Comparison of ENCODE assay signal across 9 cellular contexts in the genomic region with DNA sequence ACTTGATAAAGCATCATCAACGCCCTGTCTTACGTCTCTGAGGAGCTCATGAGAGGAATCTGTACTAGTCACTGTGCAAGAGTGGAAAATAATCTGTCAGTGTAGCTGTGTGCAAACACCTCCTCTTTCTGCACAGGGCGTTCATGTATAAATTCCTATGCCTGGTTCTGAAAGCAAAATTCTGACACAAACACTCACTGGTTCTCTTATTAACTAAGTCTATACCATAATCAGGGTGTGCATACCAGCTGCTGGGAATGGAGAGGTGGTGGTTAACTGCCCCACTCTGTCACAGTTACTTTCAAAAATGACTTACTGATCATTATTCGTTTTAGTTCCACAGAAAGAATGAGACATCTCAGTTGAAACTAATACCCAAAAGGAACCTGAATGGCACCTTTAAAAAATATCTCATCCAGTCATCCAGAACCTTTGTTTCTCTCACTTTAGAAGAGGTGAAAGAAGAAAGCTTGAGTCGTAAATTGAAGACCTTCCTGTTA. TPM values are rescaled to one million over a fixed set of nuclear protein-coding genes. Genes with fewer than 3 reads are reported as not detected.
DNase-seq lines count a peak whose midpoint lies in the region; ATAC-seq, FAIRE-seq and TF ChIP-seq lines count a peak whose summit lies in the region.
"Had no signal": no experiment of that assay in that cellular context is flagged by ENCODE, and none has a peak within 500 bp of the region (broad histone marks: within the 10 kb centered on the region; RNA-seq: fewer than 3 reads in every experiment).

No MANE protein-coding gene starts in this region.

- peak overlapping the region; percentile 38 to 88 (median 58) for H3K27ac ChIP-seq in pancreas

- peaks cover 2% of the 10 kb centered on the region for H3K9me3 Mint-ChIP-seq in activated naive CD4-positive, alpha-beta T cell treated with anti-CD3 and anti-CD28 coated beads for 36 hours

- TF ChIP-seq CTCF in pancreas (IDR thresholded peaks at IDR 0.05): no peak

- DNase-seq in activated naive CD4-positive, alpha-beta T cell treated with anti-CD3 and anti-CD28 coated beads for 36 hours: peak; percentile 79
- DNase-seq in pancreas: no peak
- no peak for DNase-seq in NCI-H2227 treated with DMSO at 0.1 percent for 48 hours (lab: John Stamatoyannopoulos, UW)
- DNase-seq in globus pallidus (ENCODE audit: low spot score): no peak
- no peak for DNase-seq in NCI-H524 (lab: John Stamatoyannopoulos, UW)
- no peak for DNase-seq in NCI-H774 (lab: John Stamatoyannopoulos, UW)
- DNase-seq: heart right ventricle had no signal

- ATAC-seq in GM18870 (IDR thresholded peaks at IDR 0.05; ENCODE audit: unreplicated experiment): peak; percentile 89
- ATAC-seq in HG02973 (IDR thresholded peaks at IDR 0.05; ENCODE audit: unreplicated experiment): peak; percentile 68
- ATAC-seq in pancreas: peak; percentile 40 to 71 (median 54)

- no peaks in the 10 kb centered on the region for H3K36me3 ChIP-seq in pancreas
- H3K36me3 ChIP-seq: heart right ventricle had no signal

- peaks cover 15% of the 10 kb centered on the region for H3K36me3 Mint-ChIP-seq in activated naive CD4-positive, alpha-beta T cell treated with anti-CD3 and anti-CD28 coated beads for 36 hours (ENCODE audit: low read depth)

- intact Hi-C loops in activated naive CD4-positive, alpha-beta T cell treated with anti-CD3 and anti-CD28 coated beads for 36 hours (cut with micrococcal nuclease): loop anchor here (1.0 to 5.0 kb wide), 13 partner anchors 13 to 861 kb away; no protein-coding TSS in a partner anchor
- intact Hi-C loops in pancreas (cut with DNase I): no loop called here

- WGBS in pancreas, 2 donors: 44 to 46% methylated on average over 5 of the region's 5 CpGs

- H3K27me3 Mint-ChIP-seq in activated naive CD4-positive, alpha-beta T cell treated with anti-CD3 and anti-CD28 coated beads for 36 hours (ENCODE audit: low read depth): no peaks in the 10 kb centered on the region

- H3K4me3 Mint-ChIP-seq in activated naive CD4-positive, alpha-beta T cell treated with anti-CD3 and anti-CD28 coated beads for 36 hours: peak overlapping the region; percentile 40

- H3K27ac Mint-ChIP-seq in activated naive CD4-positive, alpha-beta T cell treated with anti-CD3 and anti-CD28 coated beads for 36 hours: peak overlapping the region; percentile 98

- FAIRE-seq in pancreas (lab: Jason Lieb, UNC): no peak

- no peaks in the 10 kb centered on the region for H3K27me3 ChIP-seq in pancreas
- H3K27me3 ChIP-seq: heart right ventricle had no signal

- no peaks in the 10 kb centered on the region for H3K9me3 ChIP-seq in pancreas
- H3K9me3 ChIP-seq: heart right ventricle had no signal

- CTCF ChIA-PET in activated naive CD4-positive, alpha-beta T cell treated with anti-CD3 and anti-CD28 coated beads for 36 hours (lab: Charles Lee): interaction anchor here (1.0 to 3.2 kb wide), 6 partner anchors 11 to 125 kb away, joined by 3 to 21 read pairs (median 5); no protein-coding TSS in a partner anchor

- H3K4me3 ChIP-seq in pancreas: peak overlapping the region in 1 of 4 donors; percentile 15

- H3K4me1 Mint-ChIP-seq in activated naive CD4-positive, alpha-beta T cell treated with anti-CD3 and anti-CD28 coated beads for 36 hours (ENCODE audit: low read depth): peaks cover 62% of the 10 kb centered on the region

- H3K4me1 ChIP-seq in pancreas: peaks cover 15 to 16% (median 16%) of the 10 kb centered on the region in 3 donors

RNA-seq across cellular contexts. Expression of gene STK39, which starts 35.7 kb away (rescaled TPM):
- 10 to 100 TPM; 43.1 TPM for total RNA-seq in activated naive CD4-positive, alpha-beta T cell treated with anti-CD3 and anti-CD28 coated beads for 36 hours
- total RNA-seq in pancreas: 10 to 100 TPM; 14.3 to 23.1 (median 17.0) TPM
- 10 to 100 TPM in 1 of 2 donors, 1 to 10 TPM in 1; 9.5 to 11.7 TPM for polyA plus RNA-seq in pancreas
